In the genomic region with DNA sequence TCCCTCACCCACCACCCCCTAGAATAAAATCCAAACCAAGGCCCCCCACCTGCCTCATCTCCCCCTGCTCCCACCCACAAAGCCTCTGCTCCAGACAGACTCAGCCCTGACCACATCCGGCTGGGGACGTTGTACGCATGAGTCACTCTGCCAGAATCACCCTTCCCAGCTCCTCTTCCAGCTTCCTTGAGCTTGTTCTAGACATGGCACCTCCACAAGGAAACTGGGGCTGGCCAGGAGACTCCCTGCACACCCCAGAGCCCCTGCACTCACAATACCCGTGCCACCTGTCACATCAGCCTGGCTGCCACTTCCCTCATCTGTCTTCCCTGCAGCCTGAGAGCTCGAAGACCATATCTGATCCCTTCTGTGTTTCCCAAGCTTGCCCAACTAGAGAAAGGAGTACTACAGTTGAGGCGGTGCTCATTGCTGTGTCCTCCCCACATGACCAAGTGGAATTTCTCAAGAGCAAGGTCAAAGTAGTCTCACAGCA, we compare ENCODE assay signal across 9 cellular contexts. TPM values are rescaled to one million over a fixed set of nuclear protein-coding genes. Genes with fewer than 3 reads are reported as not detected.
DNase-seq lines count a peak whose midpoint lies in the region; ATAC-seq, FAIRE-seq and TF ChIP-seq lines count a peak whose summit lies in the region.
"Had no signal": no experiment of that assay in that cellular context is flagged by ENCODE, and none has a peak within 500 bp of the region (broad histone marks: within the 10 kb centered on the region; RNA-seq: fewer than 3 reads in every experiment).

No MANE protein-coding gene starts in this region.

- H3K4me1 ChIP-seq in thyroid gland, result no peaks in the 10 kb centered on the region

- H3K27ac ChIP-seq in thyroid gland, result no peak overlapping the region

- no peak for FAIRE-seq in GM12892 (lab: Jason Lieb, UNC)

- H3K27me3 ChIP-seq in thyroid gland, result no peaks in the 10 kb centered on the region
- H3K27me3 ChIP-seq: heart left ventricle had no signal

- TF ChIP-seq POLR2A in thyroid gland (IDR thresholded peaks at IDR 0.05) (no peak), GM12892 (IDR thresholded peaks at IDR 0.05; ENCODE audit: low read depth, low read length) (no peak)

- peaks cover 44 to 57% of the 10 kb centered on the region in 2 donors for H3K36me3 ChIP-seq in thyroid gland

- DNase-seq in AG08396 (ENCODE audit: low spot score) (peak; percentile 90), HT-29 (ENCODE audit: low spot score) (peak; percentile 89), left colon (no peak), GM13976 (ENCODE audit: low spot score) (no peak), thyroid gland (no peak), GM12892 (ENCODE audit: insufficient read length) (no peak), HuH-7 (ENCODE audit: low spot score) (no peak)
- DNase-seq in activated effector memory CD4-positive, alpha-beta T cell treated with Interleukin-2 at 50 U/mL for 16 hours, result peak; percentile 18

- H3K4me3 ChIP-seq in thyroid gland (replicated peaks in 1 of 3), result no peak overlapping the region
- H3K4me3 ChIP-seq: heart left ventricle had no signal

- TF ChIP-seq CTCF in GM13976 (IDR thresholded peaks at IDR 0.05; ENCODE audit: borderline replicate concordance, control extremely low read depth, extremely low read depth, insufficient read depth, missing control alignments), result no peak
- TF ChIP-seq CTCF in thyroid gland (IDR thresholded peaks at IDR 0.05), result no peak

- ATAC-seq in left colon, result peak; percentile 68

- in situ Hi-C loops in GM13976 (cut with MboI; ENCODE audit: low sequenced_read_pairs, unreplicated experiment), result no loop called here

- WGBS in thyroid gland, 2 donors, result 91 to 93% methylated on average over 6 of the region's 6 CpGs

- intact Hi-C loops in left colon (cut with DNase I, micrococcal nuclease), result no loop called here
- intact Hi-C loops in thyroid gland (cut with DNase I), result no loop called here

- no peaks in the 10 kb centered on the region for H3K9me3 ChIP-seq in thyroid gland
- H3K9me3 ChIP-seq: heart left ventricle had no signal

RNA-seq across cellular contexts. Expression of a gene that starts 9.7 kb away (rescaled TPM):
- 121 and 124 TPM in 2 replicates for total RNA-seq in HT-29 (2014; rRNA removed; shearing (Covaris generic))
- 10 to 100 TPM; 20.5 to 42.2 TPM for total RNA-seq in left colon
- 10 to 100 TPM; 46.1 to 55.8 (median 50.2) TPM for total RNA-seq in thyroid gland
- polyA plus RNA-seq in GM12892 (2012; ENCODE audit: missing spikeins), result 11.7 TPM

RNA-seq across cellular contexts. Expression of a gene that starts 12.3 kb away (rescaled TPM):
- total RNA-seq in HT-29 (2014; rRNA removed; shearing (Covaris generic)), result 15.3 and 15.9 TPM in 2 replicates
- total RNA-seq in left colon, result 1 to 10 TPM; 8.1 to 8.7 TPM
- total RNA-seq in thyroid gland, result 1 to 10 TPM; 4.6 to 7.9 (median 6.8) TPM
- 3.5 TPM for polyA plus RNA-seq in GM12892 (2012; ENCODE audit: missing spikeins)

RNA-seq across cellular contexts. Expression of a gene that starts 34.6 kb away (rescaled TPM):
- total RNA-seq in HT-29 (2014; rRNA removed; shearing (Covaris generic)), result 41.4 and 43.8 TPM in 2 replicates
- total RNA-seq in left colon, result 10 to 100 TPM; 40.9 to 43.3 TPM
- 10 to 100 TPM; 19.1 to 32.6 (median 24.6) TPM for total RNA-seq in thyroid gland
- polyA plus RNA-seq in GM12892 (2012; ENCODE audit: missing spikeins), result 21.9 TPM

RNA-seq across cellular contexts. Expression of a gene that starts 47.1 kb away (rescaled TPM):
- total RNA-seq in HT-29 (2014; rRNA removed; shearing (Covaris generic)), result 157 and 160 TPM in 2 replicates
- total RNA-seq in left colon (10 to 100 TPM; 40.8 to 50.1 TPM), thyroid gland (10 to 100 TPM; 27.5 to 50.2 (median 39.2) TPM)
- 10.6 TPM for polyA plus RNA-seq in GM12892 (2012; ENCODE audit: missing spikeins)

Comparison
In these comparisons a context has a peak if more than half of its experiments do, and no peak if none do; other contexts are left out.
1. DNase-seq: peak in AG08396 (single experiment), HT-29 (single experiment) and activated effector memory CD4-positive, alpha-beta T cell treated with Interleukin-2 at 50 U/mL for 16 hours (single experiment); none in left colon (0 of 2), GM13976 (single experiment), thyroid gland (0 of 2), GM12892 (single experiment) and HuH-7 (single experiment).